ENCODE assay signal across 8 cellular contexts in the genomic region with DNA sequence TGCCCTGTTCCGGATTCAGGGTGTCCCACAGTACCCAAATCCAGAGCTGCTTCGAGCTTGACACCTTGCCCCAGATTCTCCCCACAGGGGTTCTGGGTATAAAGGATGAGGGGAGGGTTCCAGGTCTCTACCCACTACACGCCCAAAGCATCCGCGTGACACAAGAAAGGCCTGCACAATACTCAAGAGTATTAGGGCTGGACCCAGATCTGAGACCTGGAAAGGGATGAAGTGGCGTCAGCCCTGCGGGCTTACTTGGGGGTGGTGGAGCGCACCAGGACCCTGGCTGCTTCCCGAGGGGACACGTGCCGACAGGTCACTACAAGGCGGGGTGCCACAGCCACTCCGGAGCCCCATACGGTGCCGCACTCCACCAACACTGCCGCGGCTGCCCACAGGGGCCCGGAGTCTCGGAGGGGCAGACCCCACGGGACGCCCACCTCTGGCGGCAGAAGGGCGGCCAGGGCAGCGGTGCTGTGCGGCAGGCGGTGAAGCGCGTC. TPM values are rescaled to one million over a fixed set of nuclear protein-coding genes. Genes with fewer than 3 reads are reported as not detected.
DNase-seq lines count a peak whose midpoint lies in the region; ATAC-seq and TF ChIP-seq lines count a peak whose summit lies in the region.

No MANE protein-coding gene starts in this region.

- peak overlapping the region; percentile 95 for H3K4me3 Mint-ChIP-seq in activated B cell treated with CpG ODN at 0.5 μM for 24 hours
- peak overlapping the region; percentile 90 for H3K4me3 Mint-ChIP-seq in stimulated activated naive CD8-positive, alpha-beta T cell treated with anti-CD3 and anti-CD28 coated beads, Interleukin-15, Interleukin-2, amounts not matched to agents 100 ng/mL and 50 ng/mL, for 24 hours

- CTCF ChIA-PET in activated B cell treated with CpG ODN at 0.5 μM for 24 hours (lab: Charles Lee): interaction anchor here (1.8 to 2.9 kb wide), 6 partner anchors 12 to 260 kb away, joined by 4 to 18 read pairs (median 12); partner anchors contain the start of genes AIFM2 and SAR1A

- TF ChIP-seq CTCF in activated B cell treated with CpG ODN at 0.5 μM for 24 hours (IDR thresholded peaks at IDR 0.05): no peak

- ATAC-seq in HG02852 (IDR thresholded peaks at IDR 0.05; ENCODE audit: unreplicated experiment) (peak; percentile 2), activated B cell treated with CpG ODN at 0.5 μM for 24 hours (ENCODE audit: low read depth) (no peak)

- H3K36me3 Mint-ChIP-seq in activated B cell treated with CpG ODN at 0.5 μM for 24 hours (ENCODE audit: low read depth): peaks cover 14% of the 10 kb centered on the region
- H3K36me3 Mint-ChIP-seq in stimulated activated naive CD8-positive, alpha-beta T cell treated with anti-CD3 and anti-CD28 coated beads, Interleukin-15, Interleukin-2, amounts not matched to agents 100 ng/mL and 50 ng/mL, for 24 hours (ENCODE audit: low read depth): peaks cover 10% of the 10 kb centered on the region

- peak overlapping the region; percentile 68 for H3K27ac Mint-ChIP-seq in activated B cell treated with CpG ODN at 0.5 μM for 24 hours
- peak overlapping the region; percentile 81 for H3K27ac Mint-ChIP-seq in stimulated activated naive CD8-positive, alpha-beta T cell treated with anti-CD3 and anti-CD28 coated beads, Interleukin-15, Interleukin-2, amounts not matched to agents 100 ng/mL and 50 ng/mL, for 24 hours

- intact Hi-C loops in activated B cell treated with CpG ODN at 0.5 μM for 24 hours (cut with micrococcal nuclease): loop anchor here (1.0 to 10.0 kb wide), 7 partner anchors 13 to 1423 kb away; partner anchors contain the start of genes AIFM2, CCAR1, FAM241B and PCBD1
- intact Hi-C loops in posterior vena cava (cut with DNase I): no loop called here

- H3K4me3 ChIP-seq in iPS-11a (ENCODE audit: low read depth, low read length): peak overlapping the region; percentile 69

- H3K9me3 Mint-ChIP-seq in activated B cell treated with CpG ODN at 0.5 μM for 24 hours: no peaks in the 10 kb centered on the region
- no peaks in the 10 kb centered on the region for H3K9me3 Mint-ChIP-seq in stimulated activated naive CD8-positive, alpha-beta T cell treated with anti-CD3 and anti-CD28 coated beads, Interleukin-15, Interleukin-2, amounts not matched to agents 100 ng/mL and 50 ng/mL, for 24 hours

- peaks cover 27% of the 10 kb centered on the region for H3K4me1 Mint-ChIP-seq in activated B cell treated with CpG ODN at 0.5 μM for 24 hours
- peaks cover 28% of the 10 kb centered on the region for H3K4me1 Mint-ChIP-seq in stimulated activated naive CD8-positive, alpha-beta T cell treated with anti-CD3 and anti-CD28 coated beads, Interleukin-15, Interleukin-2, amounts not matched to agents 100 ng/mL and 50 ng/mL, for 24 hours (ENCODE audit: low read depth)

- H3K27me3 Mint-ChIP-seq in activated B cell treated with CpG ODN at 0.5 μM for 24 hours: no peaks in the 10 kb centered on the region
- no peaks in the 10 kb centered on the region for H3K27me3 Mint-ChIP-seq in stimulated activated naive CD8-positive, alpha-beta T cell treated with anti-CD3 and anti-CD28 coated beads, Interleukin-15, Interleukin-2, amounts not matched to agents 100 ng/mL and 50 ng/mL, for 24 hours

- DNase-seq in DMS 273 (lab: John Stamatoyannopoulos, UW; ENCODE audit: unreplicated experiment) (peak; percentile 43), DMS 273 treated with DMSO at 0.1 percent for 48 hours (lab: John Stamatoyannopoulos, UW) (no peak), activated B cell treated with CpG ODN at 0.5 μM for 24 hours (no peak), posterior vena cava (ENCODE audit: low spot score) (no peak), NCI-H187 (lab: John Stamatoyannopoulos, UW) (no peak)

- POLR2A ChIA-PET in activated B cell treated with CpG ODN at 0.5 μM for 24 hours (lab: Charles Lee): interaction anchor here (1.2 to 6.7 kb wide), 7 partner anchors 10 to 1813 kb away, joined by 3 to 106 read pairs (median 6); partner anchors contain the start of genes HNRNPH3, PPA1 and SAR1A

RNA-seq across cellular contexts. Expression of gene TYSND1, which starts 1.3 kb away (rescaled TPM):
- total RNA-seq in activated B cell treated with CpG ODN at 0.5 μM for 24 hours (18.2 and 22.0 TPM in 2 replicates), posterior vena cava (1 to 10 TPM; 5.3 to 6.3 TPM)

RNA-seq across cellular contexts. Expression of gene AIFM2, which starts 12.6 kb away (rescaled TPM):
- 8.9 and 10.8 TPM in 2 replicates for total RNA-seq in activated B cell treated with CpG ODN at 0.5 μM for 24 hours
- 10 to 100 TPM in 1 of 2 donors, 1 to 10 TPM in 1; 9.6 to 12.6 TPM for total RNA-seq in posterior vena cava

RNA-seq across cellular contexts. Expression of gene SAR1A, which starts 25.1 kb away (rescaled TPM):
- total RNA-seq in activated B cell treated with CpG ODN at 0.5 μM for 24 hours (65.9 and 67.6 TPM in 2 replicates), posterior vena cava (100 to 1,000 TPM; 123 to 129 TPM)
